In the genomic region with DNA sequence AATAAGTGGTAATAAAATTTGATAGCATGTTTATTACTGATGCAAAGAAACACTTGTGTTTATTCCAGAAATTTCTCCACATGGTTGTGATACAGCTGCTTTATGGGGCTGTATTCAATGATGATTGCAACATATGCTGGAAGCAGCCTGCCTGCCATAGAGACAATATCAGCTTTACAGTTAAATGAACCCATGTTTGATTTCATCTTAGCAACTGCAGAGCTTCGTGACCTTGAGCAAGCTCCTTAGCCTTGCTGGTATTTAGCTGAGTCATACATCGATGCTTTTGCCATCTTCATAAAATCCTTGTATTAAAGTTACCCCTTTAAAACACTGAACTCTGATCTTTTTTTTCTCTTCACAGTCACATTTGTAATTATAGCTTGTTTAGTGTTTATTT, we compare ENCODE assay signal across 21 cellular contexts.
DNase-seq lines count a peak whose midpoint lies in the region; ATAC-seq, FAIRE-seq and TF ChIP-seq lines count a peak whose summit lies in the region.
"Had no signal": no experiment of that assay in that cellular context is flagged by ENCODE, and none has a peak within 500 bp of the region (broad histone marks: within the 10 kb centered on the region; RNA-seq: fewer than 3 reads in every experiment).

No MANE protein-coding gene starts in this region.

- TF ChIP-seq CTCF in AG09309 (IDR thresholded peaks at IDR 0.05; ENCODE audit: control insufficient read depth, insufficient read depth, low read depth, low read length, missing control alignments): no peak
- TF ChIP-seq CTCF in esophagus muscularis mucosa (IDR thresholded peaks at IDR 0.05): no peak
- no peak for TF ChIP-seq CTCF in osteocyte (IDR thresholded peaks at IDR 0.05)

- H3K36me3 ChIP-seq in adipocyte (ENCODE audit: control insufficient read depth, insufficient read depth, low read length, severe bottlenecking): no peaks in the 10 kb centered on the region
- no peaks in the 10 kb centered on the region for H3K36me3 ChIP-seq in esophagus muscularis mucosa
- H3K36me3 ChIP-seq: ascending aorta, BE2C, left lung, pancreas, uterus had no signal

- TF ChIP-seq EP300 in esophagus muscularis mucosa (IDR thresholded peaks at IDR 0.05): no peak

- H3K27ac Mint-ChIP-seq in T-cell: no peak overlapping the region
- H3K27ac Mint-ChIP-seq in osteocyte (ENCODE audit: unreplicated experiment): no peak overlapping the region
- H3K27ac Mint-ChIP-seq: dendritic cell treated with granulocyte-macrophage colony-stimulating factor and Interleukin-4, amounts not matched to agents 40 ng/mL and 50 ng/mL, for 4 days; stimulated activated naive CD8-positive, alpha-beta T cell treated with anti-CD3 and anti-CD28 coated beads, Interleukin-15, Interleukin-2, amounts not matched to agents 100 ng/mL and 50 ng/mL, for 24 hours; T-helper 1 cell treated with Interleukin-12 subunit alpha and Interleukin-12 subunit beta and Interleukin-4 antibody, amounts not matched to agents 30 μg/mL and 1 μg/mL, for 36 hours had no signal

- no peaks in the 10 kb centered on the region for H3K27me3 Mint-ChIP-seq in T-cell
- peaks cover 7% of the 10 kb centered on the region for H3K27me3 Mint-ChIP-seq in osteocyte (ENCODE audit: unreplicated experiment)
- H3K27me3 Mint-ChIP-seq: dendritic cell treated with granulocyte-macrophage colony-stimulating factor and Interleukin-4, amounts not matched to agents 40 ng/mL and 50 ng/mL, for 4 days; stimulated activated naive CD8-positive, alpha-beta T cell treated with anti-CD3 and anti-CD28 coated beads, Interleukin-15, Interleukin-2, amounts not matched to agents 100 ng/mL and 50 ng/mL, for 24 hours had no signal

- DNase-seq in AG09309 (ENCODE audit: low read depth) (peak; percentile 64), HS-27A (ENCODE audit: low read depth) (peak; percentile 23), adipocyte (ENCODE audit: low read depth) (peak; percentile 84), T-cell (no peak), esophagus muscularis mucosa (ENCODE audit: extremely low spot score) (no peak), osteocyte (ENCODE audit: extremely low spot score, unreplicated experiment) (no peak), cerebellar cortex (ENCODE audit: low spot score) (no peak)
- DNase-seq: activated CD4-positive, CD25-positive, alpha-beta regulatory T cell treated with anti-CD3 and anti-CD28 coated beads, Interleukin-2, amount 50 U/mL, for 72 hours; activated gamma-delta T cell; BE2C; erythroblast; left lung; pancreas; uterus had no signal

- CTCF ChIA-PET in T-cell (lab: Charles Lee): no interaction called here

- peak; percentile 70 for FAIRE-seq in islet of Langerhans (lab: Jason Lieb, UNC)
- FAIRE-seq: GM18507, GM19239, pancreas had no signal

- no peaks in the 10 kb centered on the region for H3K36me3 Mint-ChIP-seq in T-cell
- no peaks in the 10 kb centered on the region for H3K36me3 Mint-ChIP-seq in osteocyte (ENCODE audit: unreplicated experiment)

- no peak for ATAC-seq in T-cell (replicated peaks in 1 of 4)
- ATAC-seq: left lung, pancreas had no signal

- H3K9me3 ChIP-seq in adipocyte (ENCODE audit: control insufficient read depth, low read length) (no peaks in the 10 kb centered on the region), esophagus muscularis mucosa (no peaks in the 10 kb centered on the region)
- H3K9me3 ChIP-seq: ascending aorta, BE2C, left lung, pancreas, uterus had no signal

- H3K4me1 Mint-ChIP-seq in T-cell: no peaks in the 10 kb centered on the region
- H3K4me1 Mint-ChIP-seq in osteocyte (ENCODE audit: unreplicated experiment): no peaks in the 10 kb centered on the region

- H3K4me3 ChIP-seq in AG09309 (ENCODE audit: control insufficient read depth, low read depth, low read length) (no peak overlapping the region), adipocyte (ENCODE audit: low read length) (no peak overlapping the region), esophagus muscularis mucosa (no peak overlapping the region)
- H3K4me3 ChIP-seq: ascending aorta, left lung, pancreas, uterus had no signal

- WGBS in esophagus muscularis mucosa: 56% methylated on average over 2 of the region's 2 CpGs

- no peaks in the 10 kb centered on the region for H3K9me3 Mint-ChIP-seq in T-cell
- no peaks in the 10 kb centered on the region for H3K9me3 Mint-ChIP-seq in osteocyte (ENCODE audit: unreplicated experiment)
- H3K9me3 Mint-ChIP-seq: dendritic cell treated with granulocyte-macrophage colony-stimulating factor and Interleukin-4, amounts not matched to agents 40 ng/mL and 50 ng/mL, for 4 days; stimulated activated naive CD8-positive, alpha-beta T cell treated with anti-CD3 and anti-CD28 coated beads, Interleukin-15, Interleukin-2, amounts not matched to agents 100 ng/mL and 50 ng/mL, for 24 hours; T-helper 1 cell treated with Interleukin-12 subunit alpha and Interleukin-12 subunit beta and Interleukin-4 antibody, amounts not matched to agents 30 μg/mL and 1 μg/mL, for 36 hours had no signal

- peaks cover 26% of the 10 kb centered on the region for H3K4me1 ChIP-seq in adipocyte (ENCODE audit: control insufficient read depth, insufficient read depth, low read length)
- H3K4me1 ChIP-seq in esophagus muscularis mucosa: peaks cover 0 to 31% (median 15%) of the 10 kb centered on the region in 4 donors
- H3K4me1 ChIP-seq: BE2C, left lung, pancreas, uterus had no signal

- H3K9ac ChIP-seq in adipocyte (ENCODE audit: low read length): no peak overlapping the region

- POLR2A ChIA-PET in T-cell (lab: Charles Lee): no interaction called here

- no peak for TF ChIP-seq POLR2A in esophagus muscularis mucosa (IDR thresholded peaks at IDR 0.05; ENCODE audit: low read depth)

- no peak overlapping the region for H3K4me3 Mint-ChIP-seq in T-cell
- H3K4me3 Mint-ChIP-seq in osteocyte (ENCODE audit: unreplicated experiment): no peak overlapping the region
- H3K4me3 Mint-ChIP-seq: dendritic cell treated with granulocyte-macrophage colony-stimulating factor and Interleukin-4, amounts not matched to agents 40 ng/mL and 50 ng/mL, for 4 days; stimulated activated naive CD8-positive, alpha-beta T cell treated with anti-CD3 and anti-CD28 coated beads, Interleukin-15, Interleukin-2, amounts not matched to agents 100 ng/mL and 50 ng/mL, for 24 hours; T-helper 1 cell treated with Interleukin-12 subunit alpha and Interleukin-12 subunit beta and Interleukin-4 antibody, amounts not matched to agents 30 μg/mL and 1 μg/mL, for 36 hours had no signal

- H3K27me3 ChIP-seq in adipocyte (replicated peaks; ENCODE audit: control insufficient read depth, insufficient read depth, low read length): no peaks in the 10 kb centered on the region
- H3K27me3 ChIP-seq in esophagus muscularis mucosa: no peaks in the 10 kb centered on the region
- H3K27me3 ChIP-seq: ascending aorta, BE2C, left lung, pancreas, uterus had no signal

- H3K27ac ChIP-seq in esophagus muscularis mucosa (replicated peaks in 1 of 4): no peak overlapping the region
- H3K27ac ChIP-seq: ascending aorta, left lung, pancreas, uterus had no signal

- intact Hi-C loops in esophagus muscularis mucosa (cut with DNase I): no loop called here

Comparison
In these comparisons a context has a peak if more than half of its experiments do, and no peak if none do; other contexts are left out.
1. DNase-seq: peak in AG09309 (single experiment), HS-27A (single experiment) and adipocyte (single experiment); none in T-cell (0 of 34), esophagus muscularis mucosa (single experiment), osteocyte (single experiment) and cerebellar cortex (single experiment).